8 cellular contexts compared by ENCODE assay signal in genomic region chr12:105053116-105053572, GRCh38. TPM values are rescaled to one million over a fixed set of nuclear protein-coding genes. Genes with fewer than 3 reads are reported as not detected.
DNase-seq lines count a peak whose midpoint lies in the region; ATAC-seq and TF ChIP-seq lines count a peak whose summit lies in the region.

No MANE protein-coding gene starts in this region.

- H3K27ac ChIP-seq in esophagus muscularis mucosa (replicated peaks in 1 of 4), result no peak overlapping the region

- H3K27ac Mint-ChIP-seq in natural killer cell treated with Interleukin-12 subunit alpha and Interleukin-12 subunit beta and Interleukin-15 and Interleukin-18, amount 100 ng/mL, for 72 hours, result no peak overlapping the region
- no peak overlapping the region for H3K27ac Mint-ChIP-seq in stimulated activated naive B cell treated with anti-CD40 and anti-IgM and Interleukin-4, amounts not matched to agents 10 μg/mL and 1 μg/mL and 100 μg/mL, for 72 hours

- peaks cover 6 to 39% (median 22%) of the 10 kb centered on the region in 4 donors for H3K36me3 ChIP-seq in esophagus muscularis mucosa

- DNase-seq in 8988T (peak; percentile 6), KBM-7 (peak; percentile 85), OCI-M1 (lab: John Stamatoyannopoulos, UW) (peak; percentile 87), activated T-cell treated with anti-CD3 and anti-CD28 coated beads for 1 hour (ENCODE audit: low read depth) (peak; percentile 65), esophagus muscularis mucosa (ENCODE audit: extremely low spot score) (peak; percentile 95)
- peak; percentile 83 for DNase-seq in natural killer cell treated with Interleukin-12 subunit alpha and Interleukin-12 subunit beta and Interleukin-15 and Interleukin-18, amount 100 ng/mL, for 72 hours (ENCODE audit: low spot score)
- peak; percentile 51 for DNase-seq in stimulated activated naive B cell treated with anti-CD40 and anti-IgM and Interleukin-4, amounts not matched to agents 10 μg/mL and 1 μg/mL and 100 μg/mL, for 72 hours

- in situ Hi-C loops in KBM-7 (cut with MboI; ENCODE audit: low pct_unique_long_range_greater_than_20kb, low sequenced_read_pairs), result loop anchor here (25.0 kb wide), 1 partner anchor 841 kb away; the partner anchor contains the start of gene TXNRD1

- no peak for TF ChIP-seq EP300 in esophagus muscularis mucosa (IDR thresholded peaks at IDR 0.05)

- peak; percentile 68 for ATAC-seq in GM18511 (IDR thresholded peaks at IDR 0.05; ENCODE audit: unreplicated experiment)
- peak; percentile 75 to 80 for ATAC-seq in natural killer cell treated with Interleukin-12 subunit alpha and Interleukin-12 subunit beta and Interleukin-15 and Interleukin-18, amount 100 ng/mL, for 72 hours
- peak; percentile 86 to 89 for ATAC-seq in stimulated activated naive B cell treated with anti-CD40 and anti-IgM and Interleukin-4, amounts not matched to agents 10 μg/mL and 1 μg/mL and 100 μg/mL, for 72 hours (replicated peaks)

- H3K9me3 ChIP-seq in esophagus muscularis mucosa, result peaks cover 0 to 9% (median 5%) of the 10 kb centered on the region in 4 donors

- no peak overlapping the region for H3K4me3 ChIP-seq in esophagus muscularis mucosa

- no peaks in the 10 kb centered on the region for H3K27me3 ChIP-seq in esophagus muscularis mucosa

- no peak overlapping the region for H3K4me3 Mint-ChIP-seq in natural killer cell treated with Interleukin-12 subunit alpha and Interleukin-12 subunit beta and Interleukin-15 and Interleukin-18, amount 100 ng/mL, for 72 hours
- no peak overlapping the region for H3K4me3 Mint-ChIP-seq in stimulated activated naive B cell treated with anti-CD40 and anti-IgM and Interleukin-4, amounts not matched to agents 10 μg/mL and 1 μg/mL and 100 μg/mL, for 72 hours

- peaks cover 12 to 22% of the 10 kb centered on the region in 2 donors for H3K27me3 Mint-ChIP-seq in natural killer cell treated with Interleukin-12 subunit alpha and Interleukin-12 subunit beta and Interleukin-15 and Interleukin-18, amount 100 ng/mL, for 72 hours
- no peaks in the 10 kb centered on the region for H3K27me3 Mint-ChIP-seq in stimulated activated naive B cell treated with anti-CD40 and anti-IgM and Interleukin-4, amounts not matched to agents 10 μg/mL and 1 μg/mL and 100 μg/mL, for 72 hours

- H3K4me1 Mint-ChIP-seq in natural killer cell treated with Interleukin-12 subunit alpha and Interleukin-12 subunit beta and Interleukin-15 and Interleukin-18, amount 100 ng/mL, for 72 hours (ENCODE audit: low read depth in 2 of 2), result peaks cover 5 to 15% of the 10 kb centered on the region in 2 donors
- peaks cover 11 to 15% of the 10 kb centered on the region in 2 donors for H3K4me1 Mint-ChIP-seq in stimulated activated naive B cell treated with anti-CD40 and anti-IgM and Interleukin-4, amounts not matched to agents 10 μg/mL and 1 μg/mL and 100 μg/mL, for 72 hours

- peaks cover 0 to 7% (median 3%) of the 10 kb centered on the region in 4 donors for H3K4me1 ChIP-seq in esophagus muscularis mucosa

- peak; percentile 84 to 92 (median 89) for TF ChIP-seq CTCF in esophagus muscularis mucosa (IDR thresholded peaks at IDR 0.05)

- peaks cover 11% of the 10 kb centered on the region for H3K36me3 Mint-ChIP-seq in natural killer cell treated with Interleukin-12 subunit alpha and Interleukin-12 subunit beta and Interleukin-15 and Interleukin-18, amount 100 ng/mL, for 72 hours
- peaks cover 22 to 31% of the 10 kb centered on the region in 2 donors for H3K36me3 Mint-ChIP-seq in stimulated activated naive B cell treated with anti-CD40 and anti-IgM and Interleukin-4, amounts not matched to agents 10 μg/mL and 1 μg/mL and 100 μg/mL, for 72 hours

- TF ChIP-seq POLR2A in esophagus muscularis mucosa (IDR thresholded peaks at IDR 0.05; ENCODE audit: low read depth), result no peak

- peaks cover 2% of the 10 kb centered on the region for H3K9me3 Mint-ChIP-seq in natural killer cell treated with Interleukin-12 subunit alpha and Interleukin-12 subunit beta and Interleukin-15 and Interleukin-18, amount 100 ng/mL, for 72 hours
- H3K9me3 Mint-ChIP-seq in stimulated activated naive B cell treated with anti-CD40 and anti-IgM and Interleukin-4, amounts not matched to agents 10 μg/mL and 1 μg/mL and 100 μg/mL, for 72 hours, result peaks cover 12 to 19% of the 10 kb centered on the region in 2 donors

- intact Hi-C loops in esophagus muscularis mucosa (cut with DNase I), result loop anchor here (5.0 to 10.0 kb wide), 3 partner anchors 66 to 671 kb away; partner anchors contain the start of genes NOPCHAP1 and SLC41A2

- 2% methylated on average over 2 of the region's 2 CpGs for WGBS in esophagus muscularis mucosa

RNA-seq across cellular contexts. Expression of gene ALDH1L2, which starts 31.1 kb away (rescaled TPM):
- total RNA-seq in esophagus muscularis mucosa, result 10 to 100 TPM in 1 of 4 donors, 1 to 10 TPM in 3; 2.3 to 10.4 (median 5.2) TPM
- total RNA-seq in natural killer cell treated with Interleukin-12 subunit alpha and Interleukin-12 subunit beta and Interleukin-15 and Interleukin-18, amount 100 ng/mL, for 72 hours, result under 1 TPM; 0.22 to 0.29 TPM

RNA-seq across cellular contexts. Expression of gene WASHC4, which starts 54.4 kb away (rescaled TPM):
- total RNA-seq in esophagus muscularis mucosa, result 10 to 100 TPM; 37.1 to 59.0 (median 38.6) TPM
- total RNA-seq in natural killer cell treated with Interleukin-12 subunit alpha and Interleukin-12 subunit beta and Interleukin-15 and Interleukin-18, amount 100 ng/mL, for 72 hours, result 10 to 100 TPM; 42.8 to 48.2 TPM

Comparison
In these comparisons a context has a peak if more than half of its experiments do, and no peak if none do; other contexts are left out.
1. DNase-seq: peak in every context shown above with its lines; median percentile 95 in esophagus muscularis mucosa; 87 in OCI-M1; 85 in KBM-7; 83 in natural killer cell treated with Interleukin-12 subunit alpha and Interleukin-12 subunit beta and Interleukin-15 and Interleukin-18, amount 100 ng/mL, for 72 hours; 65 in activated T-cell treated with anti-CD3 and anti-CD28 coated beads for 1 hour; 51 in stimulated activated naive B cell treated with anti-CD40 and anti-IgM and Interleukin-4, amounts not matched to agents 10 μg/mL and 1 μg/mL and 100 μg/mL, for 72 hours; 6 in 8988T.